ENCODE assay signal across 21 cellular contexts in the genomic region with DNA sequence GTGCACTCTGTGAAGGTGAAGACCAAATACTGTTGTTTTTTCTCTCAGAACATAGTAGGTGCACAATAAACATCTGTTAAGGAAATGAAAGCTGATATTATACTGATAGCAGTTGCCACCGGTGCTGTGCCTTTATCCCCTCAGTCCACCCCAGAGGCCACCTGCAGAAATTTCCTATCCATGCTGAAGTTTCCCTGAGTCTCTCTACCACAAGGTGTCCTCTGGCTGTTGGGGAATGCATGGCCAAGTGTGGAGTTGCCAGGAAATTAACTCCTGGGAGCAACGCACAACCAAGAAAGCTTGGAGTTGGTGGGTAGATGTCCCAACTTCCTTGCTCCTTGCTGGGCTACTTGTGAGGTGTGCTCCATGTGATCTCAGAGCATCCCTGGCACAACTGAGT.
DNase-seq lines count a peak whose midpoint lies in the region; ATAC-seq, FAIRE-seq and TF ChIP-seq lines count a peak whose summit lies in the region.
"Had no signal": no experiment of that assay in that cellular context is flagged by ENCODE, and none has a peak within 500 bp of the region (broad histone marks: within the 10 kb centered on the region; RNA-seq: fewer than 3 reads in every experiment).

No MANE protein-coding gene starts in this region.

- H4K8ac ChIP-seq in H1 (ENCODE audit: extremely low read depth, insufficient read depth, low read length), result no peak overlapping the region
- H4K8ac ChIP-seq in mesendoderm (ENCODE audit: low read depth, low read length), result no peak overlapping the region

- no peak overlapping the region for H4K91ac ChIP-seq in H1 (replicated peaks; ENCODE audit: insufficient read length, low read length)

- H2BK15ac ChIP-seq in H1 (ENCODE audit: low read length), result no peak overlapping the region
- no peak overlapping the region for H2BK15ac ChIP-seq in mesendoderm (replicated peaks; ENCODE audit: low read depth)

- H2BK120ac ChIP-seq in H1 (replicated peaks; ENCODE audit: low read depth, low read length) (no peak overlapping the region), mesendoderm (ENCODE audit: low read depth, low read length) (no peak overlapping the region)

- FAIRE-seq in H1 (lab: Jason Lieb, UNC), result no peak
- FAIRE-seq: G401.6, GM12892 had no signal

- TF ChIP-seq EP300 in H1 (IDR thresholded peaks at IDR 0.05; ENCODE audit: borderline replicate concordance in 1 of 2, low read depth in 2 of 2, low read length in 2 of 2), result no peak

- H2BK12ac ChIP-seq in H1 (ENCODE audit: low read depth, low read length), result no peak overlapping the region

- 94% methylated on average over 2 of the region's 2 CpGs; no CpG with 5 or more reads in 1 of the 2 experiments for WGBS in H1 (ENCODE audit: extremely low coverage in 1 of 2, insufficient coverage in 1 of 2, insufficient read length in 1 of 2, insufficient replicate concordance in 2 of 2, low coverage in 1 of 2, low lambda C conversion rate in 2 of 2, missing lambda C conversion rate in 1 of 2), 2 experiments
- no CpG with 5 or more reads among the region's 2 CpGs for WGBS in mesendoderm (ENCODE audit: extremely low coverage, insufficient coverage, low lambda C conversion rate)

- ATAC-seq in PC-3, result no peak
- ATAC-seq: GM23338 had no signal

- peaks cover 2% of the 10 kb centered on the region for H3K27me3 Mint-ChIP-seq in activated CD4-positive, alpha-beta memory T cell treated with anti-CD3 and anti-CD28 coated beads, Interleukin-2, amount 10 ng/mL, durations not matched to agents 7 days and 5 days
- no peaks in the 10 kb centered on the region for H3K27me3 Mint-ChIP-seq in activated T-helper 2 cell treated with anti-CD3 and anti-CD28 coated beads, Interferon-gamma antibody, Interleukin-2, Interleukin-4, amounts not matched to agents 10 μg/mL and 5 μg/mL and 100 μg/mL, durations not matched to agents 14 hours and 24 hours and 36 hours (ENCODE audit: low read depth)
- H3K27me3 Mint-ChIP-seq: CD4-positive, alpha-beta T cell had no signal

- H3K23ac ChIP-seq in H1 (ENCODE audit: insufficient read length) (no peak overlapping the region), mesendoderm (ENCODE audit: low read length) (no peak overlapping the region)

- intact Hi-C loops in PC-3 (cut with micrococcal nuclease), result no loop called here
- intact Hi-C loops in activated T-helper 2 cell treated with anti-CD3 and anti-CD28 coated beads, Interferon-gamma antibody, Interleukin-2, Interleukin-4, amounts not matched to agents 10 μg/mL and 5 μg/mL and 100 μg/mL, durations not matched to agents 14 hours and 24 hours and 36 hours (cut with micrococcal nuclease), result no loop called here

- H3K56ac ChIP-seq in H1 (replicated peaks; ENCODE audit: insufficient read length, low read depth, low read length), result no peak overlapping the region
- no peak overlapping the region for H3K56ac ChIP-seq in mesendoderm (ENCODE audit: low read length)

- no peak overlapping the region for H2BK5ac ChIP-seq in H1 (ENCODE audit: low read depth, low read length)
- no peak overlapping the region for H2BK5ac ChIP-seq in mesendoderm (ENCODE audit: low read length)

- peaks cover 4% of the 10 kb centered on the region for H3K27me3 ChIP-seq in BE2C
- peaks cover 34% of the 10 kb centered on the region; the same call in 1 of the 2 replicates for H3K27me3 ChIP-seq in PC-3 (ENCODE audit: low read length)
- no peaks in the 10 kb centered on the region for H3K27me3 ChIP-seq in H1 (replicated peaks in 1 of 4; ENCODE audit: control insufficient read depth in 3 of 4, extremely low read depth in 1 of 4, insufficient read depth in 3 of 4, low read length in 3 of 4)
- H3K27me3 ChIP-seq in mesendoderm (ENCODE audit: insufficient read depth, low read length, poor library complexity), result no peaks in the 10 kb centered on the region

- H3K14ac ChIP-seq in H1 (ENCODE audit: insufficient read length), result no peak overlapping the region

- peak; percentile 21 to 40; a peak in 2 of 4 replicates for TF ChIP-seq RAD21 in H1 (IDR thresholded peaks at IDR 0.05 in 1 of 2, conservative IDR thresholded peaks at IDR 0.05 in 1 of 2; ENCODE audit: low read depth in 2 of 2, low read length in 2 of 2)

- no peak overlapping the region for H3K27ac ChIP-seq in PC-3 (ENCODE audit: low read length)
- no peak overlapping the region for H3K27ac ChIP-seq in H1 (ENCODE audit: low read depth, low read length)
- no peak overlapping the region for H3K27ac ChIP-seq in mesendoderm (ENCODE audit: low read depth, low read length)
- H3K27ac ChIP-seq: HL-60 had no signal

- H3K36me3 ChIP-seq in BE2C (no peaks in the 10 kb centered on the region), PC-3 (ENCODE audit: low read depth, low read length) (no peaks in the 10 kb centered on the region), H1 (ENCODE audit: control insufficient read depth in 2 of 4, insufficient read depth in 4 of 4, low read length in 3 of 4) (no peaks in the 10 kb centered on the region), mesendoderm (ENCODE audit: control insufficient read depth, insufficient read depth, low read length) (no peaks in the 10 kb centered on the region)
- H3K36me3 ChIP-seq: HAP-1 had no signal

- no peaks in the 10 kb centered on the region for H3K4me1 ChIP-seq in BE2C
- 0 out of 2 replicates have a peak, but pooled peaks cover 4% of the 10 kb centered on the region for H3K4me1 ChIP-seq in PC-3 (ENCODE audit: insufficient read depth, low read length)
- H3K4me1 ChIP-seq in H1 (replicated peaks in 1 of 4; ENCODE audit: control insufficient read depth in 3 of 4, insufficient read depth in 4 of 4, low read length in 3 of 4), result no peaks in the 10 kb centered on the region
- no peaks in the 10 kb centered on the region for H3K4me1 ChIP-seq in mesendoderm (ENCODE audit: control insufficient read depth, low read depth, low read length)
- H3K4me1 ChIP-seq: HAP-1 had no signal

- H3K79me1 ChIP-seq in H1 (ENCODE audit: low read depth, low read length), result no peaks in the 10 kb centered on the region
- no peaks in the 10 kb centered on the region for H3K79me1 ChIP-seq in mesendoderm (ENCODE audit: low read length)

- H2BK20ac ChIP-seq in H1 (ENCODE audit: low read length), result no peak overlapping the region

- H3K79me2 ChIP-seq in PC-3 (ENCODE audit: low read length), result no peaks in the 10 kb centered on the region
- no peaks in the 10 kb centered on the region for H3K79me2 ChIP-seq in H1 (ENCODE audit: control insufficient read depth in 1 of 2, insufficient read depth in 2 of 2, low read length in 2 of 2)
- no peaks in the 10 kb centered on the region for H3K79me2 ChIP-seq in mesendoderm (ENCODE audit: control insufficient read depth, insufficient read depth, low read length)

- TF ChIP-seq CTCF in BE2C (IDR thresholded peaks at IDR 0.05; ENCODE audit: low read depth, low read length), result 0 out of 2 replicates have a peak, but pooled peaks have one; percentile 7
- TF ChIP-seq CTCF in PC-3 (conservative IDR thresholded peaks at IDR 0.05; ENCODE audit: low read depth, low read length), result peak; percentile 34; the same call in 1 of the 2 replicates
- TF ChIP-seq CTCF in H1 (IDR thresholded peaks at IDR 0.05; ENCODE audit: control extremely low read depth in 1 of 3, insufficient read depth in 1 of 3, low read depth in 1 of 3, low read length in 3 of 3), result 0 out of 4 replicates have a peak, but pooled peaks of 1 of the 3 experiments have one; percentile 18

- DNase-seq in BE2C (no peak), PC-3 (no peak), H1 (ENCODE audit: low read depth in 1 of 2, low spot score in 2 of 2) (no peak), mesendoderm (peak; percentile 33), epidermal melanocyte (ENCODE audit: insufficient read length, low spot score) (no peak)
- no peak for DNase-seq in activated CD4-positive, alpha-beta memory T cell treated with anti-CD3 and anti-CD28 coated beads, Interleukin-2, amount 10 ng/mL, durations not matched to agents 7 days and 5 days
- DNase-seq in activated T-helper 2 cell treated with anti-CD3 and anti-CD28 coated beads, Interferon-gamma antibody, Interleukin-2, Interleukin-4, amounts not matched to agents 10 μg/mL and 5 μg/mL and 100 μg/mL, durations not matched to agents 14 hours and 24 hours and 36 hours (ENCODE audit: low spot score), result no peak
- DNase-seq: ACHN; C1 segment of cervical spinal cord; Calu3; CD4-positive, alpha-beta T cell; DMS 273 treated with DMSO at 0.1 percent for 48 hours; DMS79 treated with DMSO at 0.1 percent for 48 hours; EL; HFFc6; IMR-90 had no signal

- no peaks in the 10 kb centered on the region for H3F3A ChIP-seq in PC-3 (ENCODE audit: low read length, unreplicated experiment)

- no peaks in the 10 kb centered on the region for H3K36me3 Mint-ChIP-seq in activated CD4-positive, alpha-beta memory T cell treated with anti-CD3 and anti-CD28 coated beads, Interleukin-2, amount 10 ng/mL, durations not matched to agents 7 days and 5 days (ENCODE audit: low read depth)
- no peaks in the 10 kb centered on the region for H3K36me3 Mint-ChIP-seq in activated T-helper 2 cell treated with anti-CD3 and anti-CD28 coated beads, Interferon-gamma antibody, Interleukin-2, Interleukin-4, amounts not matched to agents 10 μg/mL and 5 μg/mL and 100 μg/mL, durations not matched to agents 14 hours and 24 hours and 36 hours (ENCODE audit: low read depth)

- H2AFZ ChIP-seq in PC-3 (ENCODE audit: low read length) (no peak overlapping the region), H1 (ENCODE audit: low read length) (no peak overlapping the region)
- H2AFZ ChIP-seq: GM23338 had no signal

- H3K4me2 ChIP-seq in PC-3 (ENCODE audit: low read length), result no peak overlapping the region
- no peak overlapping the region for H3K4me2 ChIP-seq in H1 (ENCODE audit: insufficient read depth in 1 of 2, low read depth in 2 of 2, low read length in 2 of 2)
- no peak overlapping the region for H3K4me2 ChIP-seq in mesendoderm (ENCODE audit: low read length)
- H3K4me2 ChIP-seq: GM23338 had no signal

- TF ChIP-seq POLR2A in H1 (IDR thresholded peaks at IDR 0.05; ENCODE audit: control extremely low read depth in 1 of 2, low read depth in 2 of 2, low read length in 2 of 2), result no peak

- H3K9ac ChIP-seq in PC-3 (ENCODE audit: low read length), result no peak overlapping the region
- H3K9ac ChIP-seq in H1 (replicated peaks in 1 of 4; ENCODE audit: extremely low read depth in 1 of 4, low read depth in 3 of 4, low read length in 3 of 4), result no peak overlapping the region
- H3K9ac ChIP-seq in mesendoderm (ENCODE audit: low read length), result no peak overlapping the region

- no peak overlapping the region for H3K27ac Mint-ChIP-seq in activated CD4-positive, alpha-beta memory T cell treated with anti-CD3 and anti-CD28 coated beads, Interleukin-2, amount 10 ng/mL, durations not matched to agents 7 days and 5 days
- H3K27ac Mint-ChIP-seq in activated T-helper 2 cell treated with anti-CD3 and anti-CD28 coated beads, Interferon-gamma antibody, Interleukin-2, Interleukin-4, amounts not matched to agents 10 μg/mL and 5 μg/mL and 100 μg/mL, durations not matched to agents 14 hours and 24 hours and 36 hours, result no peak overlapping the region
- H3K27ac Mint-ChIP-seq: CD4-positive, alpha-beta T cell; GM23338; HFFc6 had no signal

- POLR2A ChIA-PET in PC-3 (lab: Charles Lee; ENCODE audit: unreplicated experiment) (interaction anchor here (0.8 kb wide), 1 partner anchor 218 kb away, joined by 3 read pairs; no protein-coding TSS in a partner anchor), H1 (lab: Charles Lee; ENCODE audit: partially characterized antibody) (no interaction called here)
- POLR2A ChIA-PET in activated CD4-positive, alpha-beta memory T cell treated with anti-CD3 and anti-CD28 coated beads, Interleukin-2, amount 10 ng/mL, durations not matched to agents 7 days and 5 days (lab: Charles Lee), result no interaction called here

- H4K5ac ChIP-seq in H1 (ENCODE audit: insufficient read length, low read depth, low read length) (no peak overlapping the region), mesendoderm (ENCODE audit: low read length) (no peak overlapping the region)

- BruUV-seq in PC-3 (replicated peaks; lab: Mats Ljungman, UMichigan), result no TSS peak

- H3K18ac ChIP-seq in H1 (ENCODE audit: extremely low read depth, low read length) (no peak overlapping the region), mesendoderm (ENCODE audit: low read length) (no peak overlapping the region)

- H3K23me2 ChIP-seq in H1 (ENCODE audit: low read depth, low read length), result no peaks in the 10 kb centered on the region; the same call in 1 of the 2 replicates

- no peak overlapping the region for H3K4me3 ChIP-seq in BE2C (ENCODE audit: low read depth, low read length)
- H3K4me3 ChIP-seq in PC-3 (ENCODE audit: low read length), result no peak overlapping the region
- no peak overlapping the region for H3K4me3 ChIP-seq in H1 (ENCODE audit: extremely low read depth in 1 of 4, insufficient read depth in 2 of 4, low read depth in 3 of 4, low read length in 4 of 4)
- no peak overlapping the region for H3K4me3 ChIP-seq in mesendoderm (ENCODE audit: low read length)
- H3K4me3 ChIP-seq: GM23338, HAP-1 had no signal

- H3K4me1 Mint-ChIP-seq in activated CD4-positive, alpha-beta memory T cell treated with anti-CD3 and anti-CD28 coated beads, Interleukin-2, amount 10 ng/mL, durations not matched to agents 7 days and 5 days, result no peaks in the 10 kb centered on the region
- no peaks in the 10 kb centered on the region for H3K4me1 Mint-ChIP-seq in activated T-helper 2 cell treated with anti-CD3 and anti-CD28 coated beads, Interferon-gamma antibody, Interleukin-2, Interleukin-4, amounts not matched to agents 10 μg/mL and 5 μg/mL and 100 μg/mL, durations not matched to agents 14 hours and 24 hours and 36 hours (ENCODE audit: low read depth)

- CTCF ChIA-PET in PC-3 (lab: Charles Lee) (interaction anchor here (0.7 kb wide), 1 partner anchor 12 kb away, joined by 3 read pairs; no protein-coding TSS in a partner anchor), H1 (lab: Charles Lee; ENCODE audit: partially characterized antibody) (interaction anchor here (1.2 to 2.9 kb wide), 4 partner anchors 11 to 462 kb away, joined by 3 to 29 read pairs (median 8); no protein-coding TSS in a partner anchor)
- CTCF ChIA-PET in activated CD4-positive, alpha-beta memory T cell treated with anti-CD3 and anti-CD28 coated beads, Interleukin-2, amount 10 ng/mL, durations not matched to agents 7 days and 5 days (lab: Charles Lee), result interaction anchor here (1.8 kb wide), 1 partner anchor 10 kb away, joined by 8 read pairs; no protein-coding TSS in a partner anchor

- H4K20me1 ChIP-seq in PC-3 (ENCODE audit: low read length), result no peaks in the 10 kb centered on the region
- H4K20me1 ChIP-seq in H1 (replicated peaks in 1 of 2; ENCODE audit: control insufficient read depth in 1 of 2, insufficient read depth in 2 of 2, low read length in 2 of 2), result no peaks in the 10 kb centered on the region

- H2AK5ac ChIP-seq in H1 (ENCODE audit: low read depth, low read length), result no peak overlapping the region
- H2AK5ac ChIP-seq in mesendoderm (ENCODE audit: low read length), result no peak overlapping the region

- H3K4ac ChIP-seq in H1 (replicated peaks; ENCODE audit: insufficient read length, low read depth, low read length) (no peak overlapping the region), mesendoderm (ENCODE audit: low read depth, low read length) (no peak overlapping the region)

- no peaks in the 10 kb centered on the region for H3K9me2 ChIP-seq in PC-3 (replicated peaks; ENCODE audit: low read length)

- no peaks in the 10 kb centered on the region for H3K9me3 ChIP-seq in BE2C
- no peaks in the 10 kb centered on the region for H3K9me3 ChIP-seq in PC-3 (ENCODE audit: low read length)
- H3K9me3 ChIP-seq in H1 (ENCODE audit: insufficient read depth in 2 of 2, low read depth in 1 of 2, low read length in 1 of 2), result no peaks in the 10 kb centered on the region; a peak in 1 of 4 replicates
- H3K9me3 ChIP-seq: HAP-1 had no signal

- H3K9me3 Mint-ChIP-seq in activated CD4-positive, alpha-beta memory T cell treated with anti-CD3 and anti-CD28 coated beads, Interleukin-2, amount 10 ng/mL, durations not matched to agents 7 days and 5 days, result no peaks in the 10 kb centered on the region
- H3K9me3 Mint-ChIP-seq in activated T-helper 2 cell treated with anti-CD3 and anti-CD28 coated beads, Interferon-gamma antibody, Interleukin-2, Interleukin-4, amounts not matched to agents 10 μg/mL and 5 μg/mL and 100 μg/mL, durations not matched to agents 14 hours and 24 hours and 36 hours, result no peaks in the 10 kb centered on the region
- H3K9me3 Mint-ChIP-seq: CD4-positive, alpha-beta T cell; HFFc6 had no signal

- H3K4me3 Mint-ChIP-seq in activated CD4-positive, alpha-beta memory T cell treated with anti-CD3 and anti-CD28 coated beads, Interleukin-2, amount 10 ng/mL, durations not matched to agents 7 days and 5 days, result no peak overlapping the region
- H3K4me3 Mint-ChIP-seq in activated T-helper 2 cell treated with anti-CD3 and anti-CD28 coated beads, Interferon-gamma antibody, Interleukin-2, Interleukin-4, amounts not matched to agents 10 μg/mL and 5 μg/mL and 100 μg/mL, durations not matched to agents 14 hours and 24 hours and 36 hours (ENCODE audit: low read depth), result no peak overlapping the region
- H3K4me3 Mint-ChIP-seq: CD4-positive, alpha-beta T cell; GM23338; HFFc6 had no signal
